Comparison of ENCODE assay signal across 8 cellular contexts in genomic region chr3:42067324-42067723, GRCh38. TPM values are rescaled to one million over a fixed set of nuclear protein-coding genes. Genes with fewer than 3 reads are reported as not detected.
DNase-seq lines count a peak whose midpoint lies in the region; ATAC-seq and TF ChIP-seq lines count a peak whose summit lies in the region.

No MANE protein-coding gene starts in this region.

- H3K9me3 ChIP-seq in A673 (ENCODE audit: low read depth, low read length, poor library complexity, severe bottlenecking) (no peaks in the 10 kb centered on the region), endodermal cell (ENCODE audit: control insufficient read depth, low read length) (no peaks in the 10 kb centered on the region), gastrocnemius medialis (no peaks in the 10 kb centered on the region)
- H3K9me3 ChIP-seq in CD8-positive, alpha-beta T cell (ENCODE audit: low read length) = no peaks in the 10 kb centered on the region

- H3K9me3 Mint-ChIP-seq in endodermal cell = no peaks in the 10 kb centered on the region
- no peaks in the 10 kb centered on the region for H3K9me3 Mint-ChIP-seq in CD8-positive, alpha-beta T cell

- peak; percentile 76 for ATAC-seq in GM19467 (IDR thresholded peaks at IDR 0.05; ENCODE audit: unreplicated experiment)
- peak; percentile 65 for ATAC-seq in HG03558 (IDR thresholded peaks at IDR 0.05; ENCODE audit: extremely low read depth, unreplicated experiment)
- peak; percentile 28 to 51 for ATAC-seq in gastrocnemius medialis
- no peak for ATAC-seq in CD8-positive, alpha-beta T cell

- H3K4me1 Mint-ChIP-seq in endodermal cell = peaks cover 18% of the 10 kb centered on the region
- peaks cover 31% of the 10 kb centered on the region for H3K4me1 Mint-ChIP-seq in CD8-positive, alpha-beta T cell (ENCODE audit: low read depth)

- no TSS peak for BruUV-seq in A673 (replicated peaks; lab: Mats Ljungman, UMichigan)

- no peaks in the 10 kb centered on the region for H3K27me3 ChIP-seq in A673 (replicated peaks; ENCODE audit: insufficient read depth, low read depth, low read length, poor library complexity)
- no peaks in the 10 kb centered on the region for H3K27me3 ChIP-seq in endodermal cell (ENCODE audit: control insufficient read depth, insufficient read depth, low read length, poor library complexity, severe bottlenecking)
- no peaks in the 10 kb centered on the region for H3K27me3 ChIP-seq in gastrocnemius medialis
- no peaks in the 10 kb centered on the region for H3K27me3 ChIP-seq in CD8-positive, alpha-beta T cell (ENCODE audit: insufficient read depth, low read length)

- H3K4me1 ChIP-seq in A673 (ENCODE audit: insufficient read depth, low read length, poor library complexity, severe bottlenecking) = peaks cover 35% of the 10 kb centered on the region
- H3K4me1 ChIP-seq in endodermal cell (ENCODE audit: control insufficient read depth, insufficient read depth, low read length) = peaks cover 7% of the 10 kb centered on the region
- peaks cover 74 to 89% of the 10 kb centered on the region in 2 donors for H3K4me1 ChIP-seq in gastrocnemius medialis
- H3K4me1 ChIP-seq in CD8-positive, alpha-beta T cell (ENCODE audit: insufficient read depth, low read length) = peaks cover 3% of the 10 kb centered on the region

- no peaks in the 10 kb centered on the region for H3K27me3 Mint-ChIP-seq in endodermal cell (ENCODE audit: insufficient read depth)
- H3K27me3 Mint-ChIP-seq in CD8-positive, alpha-beta T cell (ENCODE audit: low read depth) = no peaks in the 10 kb centered on the region

- no peak overlapping the region for H3K4me3 Mint-ChIP-seq in endodermal cell
- no peak overlapping the region for H3K4me3 Mint-ChIP-seq in CD8-positive, alpha-beta T cell

- POLR2A ChIA-PET in A673 (lab: Charles Lee; ENCODE audit: low non-redundant PET) = no interaction called here
- POLR2A ChIA-PET in CD8-positive, alpha-beta T cell (lab: Charles Lee) = interaction anchor here (0.7 kb wide), 1 partner anchor 34 kb away, joined by 3 read pairs; no protein-coding TSS in a partner anchor

- H3K9ac ChIP-seq in endodermal cell (ENCODE audit: extremely low read depth, low read length, poor library complexity, severe bottlenecking) = no peak overlapping the region

- no peak overlapping the region for H3K4me3 ChIP-seq in A673 (ENCODE audit: low read depth, low read length, poor library complexity, severe bottlenecking)
- no peak overlapping the region for H3K4me3 ChIP-seq in endodermal cell (ENCODE audit: low read length)
- H3K4me3 ChIP-seq in gastrocnemius medialis = peak overlapping the region in 2 of 4 donors; percentile 2 to 15
- H3K4me3 ChIP-seq in CD8-positive, alpha-beta T cell (ENCODE audit: low read depth, low read length) = no peak overlapping the region

- CTCF ChIA-PET in A673 (lab: Charles Lee) = no interaction called here
- CTCF ChIA-PET in CD8-positive, alpha-beta T cell (lab: Charles Lee) = interaction anchor here (2.3 kb wide), 1 partner anchor 33 kb away, joined by 9 read pairs; no protein-coding TSS in a partner anchor

- H3K36me3 ChIP-seq in A673 (ENCODE audit: insufficient read depth, low read length, poor library complexity, severe bottlenecking) (no peaks in the 10 kb centered on the region), endodermal cell (ENCODE audit: control insufficient read depth, insufficient read depth, low read length) (no peaks in the 10 kb centered on the region), gastrocnemius medialis (no peaks in the 10 kb centered on the region)
- no peaks in the 10 kb centered on the region for H3K36me3 ChIP-seq in CD8-positive, alpha-beta T cell (ENCODE audit: insufficient read depth, low read length)

- 87 to 94% methylated on average over 2 to 3 of the region's 3 CpGs for WGBS in endodermal cell (ENCODE audit: insufficient coverage in 1 of 2, insufficient read length in 1 of 2), 2 experiments

- DNase-seq in A673 (ENCODE audit: low spot score) (no peak), endodermal cell (no peak), gastrocnemius medialis (no peak), T-helper 9 cell (no peak)
- DNase-seq in CD8-positive, alpha-beta T cell = no peak
- no peak for DNase-seq in stimulated activated naive CD4-positive, alpha-beta T cell (lab: John Stamatoyannopoulos, UW)

- TF ChIP-seq CTCF in A673 (conservative IDR thresholded peaks at IDR 0.05; ENCODE audit: low read depth, low read length) = no peak
- no peak for TF ChIP-seq CTCF in endodermal cell (conservative IDR thresholded peaks at IDR 0.05)
- no peak for TF ChIP-seq CTCF in gastrocnemius medialis (IDR thresholded peaks at IDR 0.05 in 4 of 5, conservative IDR thresholded peaks at IDR 0.05 in 1 of 5)
- no peak for TF ChIP-seq CTCF in CD8-positive, alpha-beta T cell (IDR thresholded peaks at IDR 0.05)

- in situ Hi-C loops in gastrocnemius medialis (cut with MboI; ENCODE audit: low sequenced_read_pairs in 4 of 4) = no loop called here

- H3K36me3 Mint-ChIP-seq in endodermal cell (ENCODE audit: low read depth) = no peaks in the 10 kb centered on the region
- no peaks in the 10 kb centered on the region for H3K36me3 Mint-ChIP-seq in CD8-positive, alpha-beta T cell

- peak overlapping the region; percentile 60 for H3K27ac Mint-ChIP-seq in endodermal cell
- H3K27ac Mint-ChIP-seq in CD8-positive, alpha-beta T cell = no peak overlapping the region

- intact Hi-C loops in A673 (cut with micrococcal nuclease; ENCODE audit: unreplicated experiment) (no loop called here), gastrocnemius medialis (cut with DNase I; ENCODE audit: low total_unique reads) (no loop called here)
- intact Hi-C loops in CD8-positive, alpha-beta T cell (cut with DNase I, micrococcal nuclease) = no loop called here

- peak overlapping the region; percentile 66 for H3K27ac ChIP-seq in A673 (ENCODE audit: low read depth, low read length, poor library complexity, severe bottlenecking)
- H3K27ac ChIP-seq in endodermal cell (ENCODE audit: low read depth, low read length) = peak overlapping the region; percentile 92
- peak overlapping the region; percentile 81 to 94 (median 90) for H3K27ac ChIP-seq in gastrocnemius medialis
- no peak overlapping the region for H3K27ac ChIP-seq in CD8-positive, alpha-beta T cell (ENCODE audit: low read depth, low read length)

- TF ChIP-seq POLR2A in gastrocnemius medialis (IDR thresholded peaks at IDR 0.05) = no peak

RNA-seq across cellular contexts. Expression of gene TRAK1, which starts 23.8 kb away (rescaled TPM):
- 16.3 and 21.1 TPM in 2 replicates for total RNA-seq in A673 (2021)
- 10 to 100 TPM; 29.8 to 31.0 TPM for total RNA-seq in endodermal cell
- 44.2 TPM for polyA plus RNA-seq in endodermal cell (2013, experiment 1 of 2)
- polyA plus RNA-seq in endodermal cell (2013, experiment 2 of 2) = 40.5 TPM
- 100 to 1,000 TPM in 2 of 4 donors, 10 to 100 TPM in 2; 59.5 to 109 (median 98.6) TPM for total RNA-seq in gastrocnemius medialis
- 10 to 100 TPM; 21.6 to 22.8 TPM for total RNA-seq in CD8-positive, alpha-beta T cell
